In genomic region chr5:31757813-31758212, GRCh38 we compare ENCODE assay signal across 18 cellular contexts.
DNase-seq lines count a peak whose midpoint lies in the region; ATAC-seq and TF ChIP-seq lines count a peak whose summit lies in the region.
"Had no signal": no experiment of that assay in that cellular context is flagged by ENCODE, and none has a peak within 500 bp of the region (broad histone marks: within the 10 kb centered on the region; RNA-seq: fewer than 3 reads in every experiment).

No MANE protein-coding gene starts in this region.

- H4K20me1 ChIP-seq in GM23338 (replicated peaks; ENCODE audit: insufficient read depth), result no peaks in the 10 kb centered on the region

- H3F3A ChIP-seq in GM23338 (replicated peaks; ENCODE audit: low read depth), result no peaks in the 10 kb centered on the region

- no peaks in the 10 kb centered on the region for H3K27me3 ChIP-seq in left ventricle myocardium inferior (ENCODE audit: low read depth)
- H3K27me3 ChIP-seq in dorsolateral prefrontal cortex, result no peaks in the 10 kb centered on the region
- peaks cover 11% of the 10 kb centered on the region for H3K27me3 ChIP-seq in GM23338 (ENCODE audit: insufficient read depth)
- H3K27me3 ChIP-seq: Peyer's patch had no signal

- no peaks in the 10 kb centered on the region for H3K36me3 ChIP-seq in left ventricle myocardium inferior
- H3K36me3 ChIP-seq in GM23338 (ENCODE audit: insufficient read depth), result no peaks in the 10 kb centered on the region
- H3K36me3 ChIP-seq: HAP-1, Peyer's patch had no signal

- no peaks in the 10 kb centered on the region for H3K9me3 Mint-ChIP-seq in mesothelial cell of epicardium
- peaks cover 1% of the 10 kb centered on the region; the same call in 1 of the 3 replicates for H3K9me3 Mint-ChIP-seq in GM23338

- H3K4me3 ChIP-seq in left ventricle myocardium inferior (no peak overlapping the region), dorsolateral prefrontal cortex (no peak overlapping the region), GM23338 (no peak overlapping the region)
- H3K4me3 ChIP-seq: A549, GM12878, HAP-1, Peyer's patch had no signal

- H3K9me2 ChIP-seq in GM23338 (ENCODE audit: insufficient read depth), result no peaks in the 10 kb centered on the region

- H3K79me2 ChIP-seq in GM23338 (replicated peaks; ENCODE audit: insufficient read depth), result no peaks in the 10 kb centered on the region

- TF ChIP-seq CTCF in left ventricle myocardium inferior (IDR thresholded peaks at IDR 0.05; ENCODE audit: borderline replicate concordance), result no peak
- no peak for TF ChIP-seq CTCF in dorsolateral prefrontal cortex (IDR thresholded peaks at IDR 0.05 in 54 of 56, conservative IDR thresholded peaks at IDR 0.05 in 2 of 56; ENCODE audit: low read depth in 1 of 56, partially characterized antibody in 56 of 56)
- TF ChIP-seq CTCF in mesothelial cell of epicardium (IDR thresholded peaks at IDR 0.05; ENCODE audit: unreplicated experiment), result no peak
- no peak for TF ChIP-seq CTCF in GM23338 (conservative IDR thresholded peaks at IDR 0.05; ENCODE audit: low read depth in 2 of 2)

- H3K36me3 Mint-ChIP-seq in mesothelial cell of epicardium (no peaks in the 10 kb centered on the region), GM23338 (ENCODE audit: low read depth) (no peaks in the 10 kb centered on the region; the same call in 2 of the 3 replicates)

- no peak overlapping the region for H3K4me3 Mint-ChIP-seq in mesothelial cell of epicardium
- no peak overlapping the region for H3K4me3 Mint-ChIP-seq in GM23338

- intact Hi-C loops in left ventricle myocardium superior (cut with micrococcal nuclease), result no loop called here
- intact Hi-C loops in left ventricle myocardium inferior (cut with micrococcal nuclease), result no loop called here
- intact Hi-C loops in dorsolateral prefrontal cortex (cut with DNase I), result no loop called here

- H3K27me3 Mint-ChIP-seq in mesothelial cell of epicardium (ENCODE audit: low read depth) (no peaks in the 10 kb centered on the region), GM23338 (ENCODE audit: insufficient read depth, low read depth, poor library complexity) (peaks cover 24% of the 10 kb centered on the region)

- no peak for DNase-seq in left ventricle myocardium superior
- no peak for DNase-seq in left ventricle myocardium inferior
- no peak for DNase-seq in dorsolateral prefrontal cortex
- DNase-seq in mesothelial cell of epicardium (ENCODE audit: low spot score in 2 of 2, unreplicated experiment in 2 of 2), result no peak
- DNase-seq in putamen (ENCODE audit: low spot score), result no peak
- no peak for DNase-seq in superior temporal gyrus (ENCODE audit: extremely low spot score)
- no peak for DNase-seq in GM23338 (ENCODE audit: low spot score)
- DNase-seq in NK-92 (lab: John Stamatoyannopoulos, UW; ENCODE audit: unreplicated experiment), result no peak
- DNase-seq: DMS53, IMR-90, Kasumi-1, NCI-H1105 treated with DMSO at 0.1 percent for 48 hours, NCI-H187 treated with DMSO at 0.1 percent for 48 hours, NCI-H446, Peyer's patch had no signal

- H3K4me2 ChIP-seq in GM23338, result no peak overlapping the region
- H3K4me2 ChIP-seq: A549 had no signal

- H3K9me3 ChIP-seq in left ventricle myocardium inferior (replicated peaks), result no peaks in the 10 kb centered on the region
- H3K9me3 ChIP-seq: A549, HAP-1, Peyer's patch had no signal

- ATAC-seq in left ventricle myocardium superior, result peak; percentile 34
- no peak for ATAC-seq in GM23338
- ATAC-seq: A549, GM12878 had no signal

- peaks cover 41% of the 10 kb centered on the region for H3K4me1 ChIP-seq in left ventricle myocardium inferior
- H3K4me1 ChIP-seq in GM23338 (ENCODE audit: insufficient read depth), result peaks cover 22% of the 10 kb centered on the region
- H3K4me1 ChIP-seq: A549, HAP-1, Peyer's patch had no signal

- H3K27ac ChIP-seq in left ventricle myocardium inferior (replicated peaks), result no peak overlapping the region
- H3K27ac ChIP-seq in dorsolateral prefrontal cortex, result peak overlapping the region in 40 of 59 donors; percentile 3 to 88 (median 66)
- H3K27ac ChIP-seq in GM23338 (ENCODE audit: low read depth), result no peak overlapping the region
- H3K27ac ChIP-seq: A549, Peyer's patch had no signal

- H3K4me1 Mint-ChIP-seq in mesothelial cell of epicardium (peaks cover 13% of the 10 kb centered on the region), GM23338 (peaks cover 24% of the 10 kb centered on the region)

- H2AFZ ChIP-seq in GM23338, result no peak overlapping the region

- H3K27ac Mint-ChIP-seq in mesothelial cell of epicardium, result peak overlapping the region; percentile 32
- no peak overlapping the region for H3K27ac Mint-ChIP-seq in GM23338

TF ChIP-seq in GM23338, 12 proteins besides CTCF, POLR2A, EP300 and RAD21:
- no peak for TF ChIP-seq JUNB (IDR thresholded peaks at IDR 0.05; ENCODE audit: unreplicated experiment)

Comparison
In these comparisons a context has a peak if more than half of its experiments do, and no peak if none do; other contexts are left out.
1. H3K27ac ChIP-seq: peak in dorsolateral prefrontal cortex (40 of 59); none in left ventricle myocardium inferior (single experiment) and GM23338 (single experiment).